Comparison of ENCODE assay signal across 11 cellular contexts in genomic region chr1:43271186-43272118, GRCh38. TPM values are rescaled to one million over a fixed set of nuclear protein-coding genes. Genes with fewer than 3 reads are reported as not detected.
A peak's percentile ranks its signal among the peaks of the same experiment; 100 is the strongest.
DNase-seq lines count a peak whose midpoint lies in the region; ATAC-seq and TF ChIP-seq lines count a peak whose summit lies in the region.
"Had no signal": no experiment of that assay in that cellular context is flagged by ENCODE, and none has a peak within 500 bp of the region (broad histone marks: within the 10 kb centered on the region; RNA-seq: fewer than 3 reads in every experiment).

No MANE protein-coding gene starts in this region.

- POLR2A ChIA-PET in CD4-positive, alpha-beta memory T cell (lab: Charles Lee; ENCODE audit: partially characterized antibody): no interaction called here
- POLR2A ChIA-PET in PC-3 (lab: Charles Lee; ENCODE audit: unreplicated experiment): interaction anchor here (0.5 to 0.6 kb wide), 3 partner anchors 46 to 435 kb away, joined by 4 to 6 read pairs (median 4); no protein-coding TSS in a partner anchor

- no peaks in the 10 kb centered on the region for H3K79me1 ChIP-seq in neuronal stem cell (ENCODE audit: low read depth, low read length)

- CTCF ChIA-PET in CD4-positive, alpha-beta memory T cell (lab: Charles Lee; ENCODE audit: partially characterized antibody): no interaction called here
- CTCF ChIA-PET in PC-3 (lab: Charles Lee): no interaction called here

- H3K9ac ChIP-seq in PC-3 (ENCODE audit: low read length): no peak overlapping the region
- H3K9ac ChIP-seq in neuronal stem cell (ENCODE audit: low read depth, low read length, poor library complexity): no peak overlapping the region

- intact Hi-C loops in CD4-positive, alpha-beta memory T cell (cut with micrococcal nuclease): no loop called here
- intact Hi-C loops in PC-3 (cut with micrococcal nuclease): no loop called here

- no peak for DNase-seq in CD4-positive, alpha-beta memory T cell
- DNase-seq in PC-3 (no peak), epithelial cell of prostate (ENCODE audit: low read depth, low spot score) (no peak), neuronal stem cell (ENCODE audit: low spot score) (no peak), ACHN (no peak), COR-L47 (lab: John Stamatoyannopoulos, UW) (no peak)
- DNase-seq: activated gamma-delta T cell treated with Interleukin-2 at 50 U/mL for 16 hours, NCI-H1048 had no signal

- no peak overlapping the region for H3K27ac ChIP-seq in CD4-positive, alpha-beta memory T cell (ENCODE audit: low read depth, low read length)
- H3K27ac ChIP-seq in PC-3 (ENCODE audit: low read length) (no peak overlapping the region), epithelial cell of prostate (peak overlapping the region; percentile 51), neuronal stem cell (replicated peaks; ENCODE audit: low read length) (no peak overlapping the region)

- in situ Hi-C loops in ACHN (cut with HindIII; ENCODE audit: low pct_ligation_motif_present, low pct_unique_long_range_greater_than_20kb, low sequenced_read_pairs): no loop called here

- no peak overlapping the region for H3K4me3 ChIP-seq in CD4-positive, alpha-beta memory T cell (ENCODE audit: low read length in 2 of 2)
- H3K4me3 ChIP-seq in PC-3 (ENCODE audit: low read length) (peak overlapping the region; percentile 55; the same call in 1 of the 2 replicates), neuronal stem cell (ENCODE audit: low read length in 2 of 2) (no peak overlapping the region)

- no peaks in the 10 kb centered on the region for H3K27me3 ChIP-seq in CD4-positive, alpha-beta memory T cell (ENCODE audit: insufficient read depth, low read length)
- no peaks in the 10 kb centered on the region for H3K27me3 ChIP-seq in PC-3 (ENCODE audit: low read length)
- peaks cover 0 to 33% (median 0%) of the 10 kb centered on the region in 3 experiments for H3K27me3 ChIP-seq in neuronal stem cell (ENCODE audit: control insufficient read depth in 3 of 3, insufficient read depth in 3 of 3, low read depth in 1 of 3, low read length in 3 of 3)

- peak overlapping the region; percentile 25 for H3K18ac ChIP-seq in neuronal stem cell (ENCODE audit: low read length)

- no peak overlapping the region for H3K4ac ChIP-seq in neuronal stem cell (ENCODE audit: low read length)

- H2BK120ac ChIP-seq in neuronal stem cell (ENCODE audit: low read depth, low read length): no peak overlapping the region

- H3K9me3 ChIP-seq in CD4-positive, alpha-beta memory T cell (ENCODE audit: control insufficient read depth in 1 of 2, low read length in 2 of 2): no peaks in the 10 kb centered on the region
- H3K9me3 ChIP-seq in PC-3 (ENCODE audit: low read length) (no peaks in the 10 kb centered on the region), neuronal stem cell (replicated peaks in 1 of 2; ENCODE audit: control insufficient read depth in 2 of 2, insufficient read depth in 1 of 2, low read depth in 1 of 2, low read length in 2 of 2) (no peaks in the 10 kb centered on the region)

- H3K4me1 Mint-ChIP-seq in CD4-positive, alpha-beta memory T cell: peaks cover 7 to 29% (median 20%) of the 10 kb centered on the region in 4 donors

- H2BK5ac ChIP-seq in neuronal stem cell (ENCODE audit: low read length): no peak overlapping the region

- H3F3A ChIP-seq in PC-3 (ENCODE audit: low read length, unreplicated experiment): no peaks in the 10 kb centered on the region

- H3K27ac Mint-ChIP-seq in CD4-positive, alpha-beta memory T cell: peak overlapping the region in 5 of 7 donors; percentile 2 to 53 (median 19)

- ATAC-seq in PC-3 (no peak), GM21786 (IDR thresholded peaks at IDR 0.05; ENCODE audit: unreplicated experiment) (no peak), HG02678 (IDR thresholded peaks at IDR 0.05; ENCODE audit: unreplicated experiment) (no peak)
- ATAC-seq: Right ventricle myocardium inferior had no signal

- H4K8ac ChIP-seq in neuronal stem cell (ENCODE audit: low read depth, low read length): peak overlapping the region; percentile 52

- TSS peak; percentile 69 for BruUV-seq in PC-3 (replicated peaks; lab: Mats Ljungman, UMichigan)

- no peaks in the 10 kb centered on the region for H3K36me3 ChIP-seq in CD4-positive, alpha-beta memory T cell (ENCODE audit: insufficient read depth, low read length)
- H3K36me3 ChIP-seq in PC-3 (ENCODE audit: low read depth, low read length) (no peaks in the 10 kb centered on the region), neuronal stem cell (replicated peaks in 1 of 2; ENCODE audit: control insufficient read depth in 2 of 2, insufficient read depth in 2 of 2, low read length in 2 of 2) (no peaks in the 10 kb centered on the region)

- no peaks in the 10 kb centered on the region for H4K20me1 ChIP-seq in PC-3 (ENCODE audit: low read length)

- H3K79me2 ChIP-seq in PC-3 (ENCODE audit: low read length): no peaks in the 10 kb centered on the region

- peaks cover 8 to 18% of the 10 kb centered on the region in 2 donors for H3K27me3 Mint-ChIP-seq in CD4-positive, alpha-beta memory T cell

- no peak for TF ChIP-seq CTCF in PC-3 (conservative IDR thresholded peaks at IDR 0.05; ENCODE audit: low read depth, low read length)

- H3K9me3 Mint-ChIP-seq in CD4-positive, alpha-beta memory T cell: peaks cover 0 to 2% (median 0%) of the 10 kb centered on the region in 8 donors

- H2AFZ ChIP-seq in PC-3 (ENCODE audit: low read length) (0 out of 2 replicates have a peak overlapping the region, but pooled peaks have one; percentile 65), neuronal stem cell (ENCODE audit: low read length) (peak overlapping the region; percentile 63)

- no CpG with 5 or more reads among the region's 12 CpGs for whole genome bisulfite sequencing in neuronal stem cell (ENCODE audit: extremely low coverage in 2 of 2, insufficient read length in 2 of 2, insufficient replicate concordance in 1 of 2), 2 donors

- no peak overlapping the region for H4K91ac ChIP-seq in neuronal stem cell (ENCODE audit: low read depth, low read length, poor library complexity)

- H2BK15ac ChIP-seq in neuronal stem cell (ENCODE audit: low read length): no peak overlapping the region

- peak overlapping the region; percentile 75; the same call in 1 of the 2 replicates for H3K4me2 ChIP-seq in PC-3 (ENCODE audit: low read length)
- peak overlapping the region; percentile 70 for H3K4me2 ChIP-seq in neuronal stem cell (ENCODE audit: insufficient read depth, low read length, poor library complexity, severe bottlenecking)

- no peak overlapping the region for H2AK5ac ChIP-seq in neuronal stem cell (ENCODE audit: low read depth, low read length)

- no peaks in the 10 kb centered on the region for H3K36me3 Mint-ChIP-seq in CD4-positive, alpha-beta memory T cell

- peaks cover 20% of the 10 kb centered on the region for H3K4me1 ChIP-seq in CD4-positive, alpha-beta memory T cell (ENCODE audit: insufficient read depth, low read length)
- H3K4me1 ChIP-seq in PC-3 (ENCODE audit: insufficient read depth, low read length) (peaks cover 16% of the 10 kb centered on the region), neuronal stem cell (ENCODE audit: control insufficient read depth in 2 of 2, insufficient read depth in 1 of 2, low read depth in 1 of 2, low read length in 2 of 2) (peaks cover 0 to 8% of the 10 kb centered on the region in 2 donors)

- H2BK12ac ChIP-seq in neuronal stem cell (ENCODE audit: low read length): peak overlapping the region; percentile 59

- no peak overlapping the region for H3K14ac ChIP-seq in neuronal stem cell (ENCODE audit: low read length)

- no peaks in the 10 kb centered on the region for H3K9me2 ChIP-seq in PC-3 (replicated peaks; ENCODE audit: low read length)

- peak overlapping the region; percentile 43 for H3K23ac ChIP-seq in neuronal stem cell (ENCODE audit: low read depth, low read length, poor library complexity)

- H3K4me3 Mint-ChIP-seq in CD4-positive, alpha-beta memory T cell: peak overlapping the region in 5 of 8 donors; percentile 1 to 79 (median 69)

RNA-seq across cellular contexts. Expression of gene TMEM125, which starts 1.7 kb away (rescaled TPM):
- total RNA-seq in CD4-positive, alpha-beta memory T cell: not detected
- not detected for polyA plus RNA-seq in CD4-positive, alpha-beta memory T cell
- total RNA-seq in PC-3 (2014; rRNA removed): 8.6 and 9.8 TPM in 2 replicates
- polyA plus RNA-seq in neuronal stem cell (2013, experiment 1 of 2): 0.25 TPM
- 0.21 TPM for polyA plus RNA-seq in neuronal stem cell (2013, experiment 2 of 2)
- total RNA-seq: Right ventricle myocardium inferior had no signal

RNA-seq across cellular contexts. Expression of gene C1orf210, which starts 13.9 kb away (rescaled TPM):
- not detected for total RNA-seq in CD4-positive, alpha-beta memory T cell
- not detected for polyA plus RNA-seq in CD4-positive, alpha-beta memory T cell
- 10.4 and 17.8 TPM in 2 replicates for total RNA-seq in PC-3 (2014; rRNA removed)
- polyA plus RNA-seq in neuronal stem cell (2013, experiment 1 of 2): 0.03 TPM
- 0.10 TPM for polyA plus RNA-seq in neuronal stem cell (2013, experiment 2 of 2)
- total RNA-seq: Right ventricle myocardium inferior had no signal

RNA-seq across cellular contexts. Expression of gene TIE1, which starts 29.3 kb away (rescaled TPM):
- total RNA-seq in CD4-positive, alpha-beta memory T cell: not detected
- polyA plus RNA-seq in CD4-positive, alpha-beta memory T cell: not detected
- 1.5 and 1.8 TPM in 2 replicates for total RNA-seq in PC-3 (2014; rRNA removed)
- 0.10 TPM for polyA plus RNA-seq in neuronal stem cell (2013, experiment 1 of 2)
- 0.14 TPM for polyA plus RNA-seq in neuronal stem cell (2013, experiment 2 of 2)

Comparison
In these comparisons a context has a peak if more than half of its experiments do, and no peak if none do; other contexts are left out.
1. RNA of gene C1orf210, which starts 13.9 kb away (total RNA-seq): 10.4 to 17.8 TPM in PC-3; not detected in CD4-positive, alpha-beta memory T cell; every median in the first group is over 10 times any median in the second.